Comparison of ENCODE assay signal across 8 cellular contexts in genomic region chr10:70364001-70364771, GRCh38. TPM values are rescaled to one million over a fixed set of nuclear protein-coding genes. Genes with fewer than 3 reads are reported as not detected.
DNase-seq lines count a peak whose midpoint lies in the region; ATAC-seq and TF ChIP-seq lines count a peak whose summit lies in the region.

No MANE protein-coding gene starts in this region.

- no peak overlapping the region for H3K27ac ChIP-seq in CD8-positive, alpha-beta T cell (ENCODE audit: low read depth, low read length)
- H3K27ac ChIP-seq in OCI-LY7 (ENCODE audit: low read depth, low read length, poor library complexity, severe bottlenecking) (peak overlapping the region; percentile 20), epithelial cell of prostate (peak overlapping the region; percentile 77)

- CTCF ChIA-PET in CD8-positive, alpha-beta T cell (lab: Charles Lee): interaction anchor here (0.6 to 14.9 kb wide), 66 partner anchors 8 to 287 kb away, joined by 3 to 370 read pairs (median 5); partner anchors contain the start of genes EIF4EBP2, LRRC20, NPFFR1 and PPA1
- CTCF ChIA-PET in OCI-LY7 (lab: Charles Lee; ENCODE audit: unreplicated experiment): interaction anchor here (0.6 to 2.8 kb wide), 15 partner anchors 9 to 247 kb away, joined by 3 to 21 read pairs (median 4); partner anchors contain the start of gene TYSND1

- H3K9me3 Mint-ChIP-seq in CD8-positive, alpha-beta T cell: no peaks in the 10 kb centered on the region

- H3K4me1 ChIP-seq in CD8-positive, alpha-beta T cell (ENCODE audit: insufficient read depth, low read length): peaks cover 10% of the 10 kb centered on the region
- H3K4me1 ChIP-seq in OCI-LY7 (ENCODE audit: insufficient read depth, low read length, poor library complexity, severe bottlenecking): peaks cover 16% of the 10 kb centered on the region
- peaks cover 15% of the 10 kb centered on the region for H3K4me1 ChIP-seq in mucosa of stomach (ENCODE audit: control insufficient read depth, insufficient read depth, low read length)

- no TSS peak for BruUV-seq in OCI-LY7 (replicated peaks; lab: Mats Ljungman, UMichigan)

- H4K20me1 ChIP-seq in OCI-LY7 (ENCODE audit: insufficient read depth, low read length): no peaks in the 10 kb centered on the region

- intact Hi-C loops in CD8-positive, alpha-beta T cell (cut with DNase I, micrococcal nuclease): loop anchor here (1.0 to 10.0 kb wide), 8 partner anchors 92 to 280 kb away; partner anchors contain the start of gene TYSND1 (in 1 of the 2)
- intact Hi-C loops in OCI-LY7 (cut with micrococcal nuclease; ENCODE audit: unreplicated experiment): loop anchor here (1.0 to 10.0 kb wide), 5 partner anchors 16 to 248 kb away; partner anchors contain the start of gene TYSND1

- ATAC-seq in CD8-positive, alpha-beta T cell: peak; percentile 99

- POLR2A ChIA-PET in CD8-positive, alpha-beta T cell (lab: Charles Lee): interaction anchor here (0.6 to 2.7 kb wide), 10 partner anchors 9 to 217 kb away, joined by 3 to 14 read pairs (median 4); partner anchors contain the start of genes PPA1, SAR1A and TYSND1
- POLR2A ChIA-PET in OCI-LY7 (lab: Charles Lee): interaction anchor here (0.6 to 2.3 kb wide), 9 partner anchors 10 to 1011 kb away, joined by 3 to 10 read pairs (median 5); partner anchors contain the start of gene EIF4EBP2

- H3K79me2 ChIP-seq in OCI-LY7 (ENCODE audit: insufficient read depth, low read depth, low read length): no peaks in the 10 kb centered on the region

- no peak overlapping the region for H3K4me3 Mint-ChIP-seq in CD8-positive, alpha-beta T cell

- H3K9me2 ChIP-seq in OCI-LY7 (ENCODE audit: insufficient read depth, low read length): no peaks in the 10 kb centered on the region

- peak overlapping the region; percentile 73; the same call in 1 of the 2 replicates for H2AFZ ChIP-seq in OCI-LY7 (ENCODE audit: low read length)

- no peak overlapping the region for H3K4me3 ChIP-seq in CD8-positive, alpha-beta T cell (ENCODE audit: low read depth, low read length)
- no peak overlapping the region for H3K4me3 ChIP-seq in OCI-LY7 (ENCODE audit: low read depth, low read length, poor library complexity, severe bottlenecking)
- no peak overlapping the region for H3K4me3 ChIP-seq in mucosa of stomach (ENCODE audit: low read length)

- H3K36me3 Mint-ChIP-seq in CD8-positive, alpha-beta T cell: no peaks in the 10 kb centered on the region

- no peaks in the 10 kb centered on the region for H3K9me3 ChIP-seq in CD8-positive, alpha-beta T cell (ENCODE audit: low read length)
- H3K9me3 ChIP-seq in OCI-LY7 (ENCODE audit: low read length) (no peaks in the 10 kb centered on the region), mucosa of stomach (ENCODE audit: control insufficient read depth, low read length) (no peaks in the 10 kb centered on the region)

- H3K36me3 ChIP-seq in CD8-positive, alpha-beta T cell (ENCODE audit: insufficient read depth, low read length): no peaks in the 10 kb centered on the region
- H3K36me3 ChIP-seq in OCI-LY7 (ENCODE audit: insufficient read depth, low read length) (no peaks in the 10 kb centered on the region; the same call in 1 of the 2 replicates), mucosa of stomach (ENCODE audit: control insufficient read depth, insufficient read depth, low read length) (no peaks in the 10 kb centered on the region)

- H3K27me3 Mint-ChIP-seq in CD8-positive, alpha-beta T cell (ENCODE audit: low read depth): peaks cover 2% of the 10 kb centered on the region

- H3K4me2 ChIP-seq in OCI-LY7 (ENCODE audit: low read length): peak overlapping the region; percentile 48

- DNase-seq in CD8-positive, alpha-beta T cell: peak; percentile 63 to 92 (median 82)
- DNase-seq in GM20000 (ENCODE audit: low spot score) (peak; percentile 83), HUDEP-2 (lab: John Stamatoyannopoulos, UW; ENCODE audit: unreplicated experiment in 76 of 76) (peak in 73 of 76 experiments; percentile 4 to 84 (median 62)), OCI-LY7 (ENCODE audit: low spot score) (peak; percentile 92), activated T-cell treated with anti-CD3 and anti-CD28 coated beads for 24 hours (ENCODE audit: low read depth) (peak; percentile 78), epithelial cell of prostate (ENCODE audit: low read depth, low spot score) (peak; percentile 89)
- peak; percentile 76 for DNase-seq in stimulated activated CD8-positive, alpha-beta memory T cell treated with anti-CD3 and anti-CD28 coated beads, Interleukin-4, amount 100 ng/mL, for 24 hours (ENCODE audit: low read depth)

- H3K27me3 ChIP-seq in CD8-positive, alpha-beta T cell (ENCODE audit: insufficient read depth, low read length): no peaks in the 10 kb centered on the region
- no peaks in the 10 kb centered on the region for H3K27me3 ChIP-seq in mucosa of stomach (ENCODE audit: control insufficient read depth, insufficient read depth, low read length)

- H3K9ac ChIP-seq in mucosa of stomach (ENCODE audit: low read length): peak overlapping the region; percentile 42

- peaks cover 8% of the 10 kb centered on the region for H3K4me1 Mint-ChIP-seq in CD8-positive, alpha-beta T cell (ENCODE audit: low read depth)

- TF ChIP-seq CTCF in CD8-positive, alpha-beta T cell (IDR thresholded peaks at IDR 0.05): peak; percentile 87
- TF ChIP-seq CTCF in GM20000 (IDR thresholded peaks at IDR 0.05; ENCODE audit: extremely low read depth, missing control alignments): peak; percentile 92
- peak; percentile 98 for TF ChIP-seq CTCF in OCI-LY7 (conservative IDR thresholded peaks at IDR 0.05; ENCODE audit: low read length)

- no peak overlapping the region for H3K27ac Mint-ChIP-seq in CD8-positive, alpha-beta T cell

RNA-seq across cellular contexts. Expression of gene LRRC20, which starts 18.2 kb away (rescaled TPM):
- 1 to 10 TPM in 1 of 2 experiments, under 1 TPM in 1; 0.81 to 1.1 TPM for total RNA-seq in CD8-positive, alpha-beta T cell
- 5.8 and 6.1 TPM in 2 replicates for total RNA-seq in OCI-LY7 (2014; rRNA removed; shearing (Covaris generic))
- 12.2 and 12.8 TPM in 2 replicates for total RNA-seq in OCI-LY7 (2022)

RNA-seq across cellular contexts. Expression of gene EIF4EBP2, which starts 39.8 kb away (rescaled TPM):
- total RNA-seq in CD8-positive, alpha-beta T cell: 10 to 100 TPM; 22.4 TPM
- total RNA-seq in OCI-LY7 (2014; rRNA removed; shearing (Covaris generic)): 20.3 and 24.5 TPM in 2 replicates
- 59.8 and 64.4 TPM in 2 replicates for total RNA-seq in OCI-LY7 (2022)
